Comparison of ENCODE assay signal across 23 cellular contexts in the genomic region with DNA sequence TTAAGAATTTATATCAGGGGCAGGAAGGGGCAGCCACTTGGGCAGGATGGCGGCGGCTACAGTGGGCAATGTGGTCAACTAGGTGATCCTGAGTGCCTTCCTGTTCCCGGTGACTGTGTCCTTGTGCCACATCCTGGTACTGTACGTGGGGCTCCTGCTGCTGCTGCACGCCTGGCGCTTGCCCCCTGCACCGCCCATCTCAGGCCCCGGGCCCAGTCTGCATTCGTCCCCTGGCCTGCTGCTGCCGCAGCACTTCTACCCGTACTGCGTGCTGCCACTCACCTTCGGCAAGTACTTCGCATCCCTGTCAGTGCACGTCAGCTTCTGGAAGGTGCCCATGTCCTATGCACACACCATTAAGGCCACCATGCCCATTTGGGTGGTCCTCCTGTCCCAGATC.
"Had no signal": no experiment of that assay in that cellular context is flagged by ENCODE, and none has a peak within 500 bp of the region (broad histone marks: within the 10 kb centered on the region; RNA-seq: fewer than 3 reads in every experiment).

No MANE protein-coding gene starts in this region.

- H3K27ac ChIP-seq: ovary, psoas muscle, right lobe of liver, sigmoid colon, stomach, thoracic aorta, thyroid gland, tibial nerve, upper lobe of left lung, uterus had no signal

- H3K4me3 ChIP-seq: ovary, psoas muscle, right lobe of liver, sigmoid colon, stomach, thoracic aorta, thyroid gland, tibial nerve, upper lobe of left lung, uterus had no signal

- H3K4me1 ChIP-seq: psoas muscle, right lobe of liver, sigmoid colon, stomach, tibial nerve, upper lobe of left lung, uterus had no signal

- ATAC-seq: naive thymus-derived CD4-positive, alpha-beta T cell; natural killer cell; psoas muscle; right cardiac atrium; stimulated activated memory B cell treated with anti-CD40 and anti-IgM and Interleukin-4, amounts not matched to agents 10 μg/mL and 1 μg/mL and 100 μg/mL, for 72 hours had no signal

- H3K27me3 ChIP-seq: ovary, right lobe of liver, sigmoid colon, stomach, thyroid gland, tibial nerve, upper lobe of left lung, uterus had no signal

- FAIRE-seq: small intestine had no signal

- DNase-seq: naive thymus-derived CD4-positive, alpha-beta T cell; natural killer cell; occipital lobe; ovary; psoas muscle; right lobe of liver; sigmoid colon; small intestine; stimulated activated CD4-positive, alpha-beta T cell treated with anti-CD3 and anti-CD28 coated beads, Interleukin-12 subunit alpha, Interleukin-12 subunit beta, amount 100 ng/mL, for 4 hours; stimulated activated CD4-positive, alpha-beta T cell treated with anti-CD3 and anti-CD28 coated beads, Interleukin-1b, Interleukin-23, amount 100 ng/mL, for 48 hours; stimulated activated CD4-positive, alpha-beta T cell treated with anti-CD3 and anti-CD28 coated beads, Interleukin-4, amount 100 ng/mL, for 1 hour; stimulated activated CD4-positive, alpha-beta T cell treated with anti-CD3 and anti-CD28 coated beads, Interleukin-4, amount 100 ng/mL, for 4 hours; stimulated activated CD8-positive, alpha-beta memory T cell treated with anti-CD3 and anti-CD28 coated beads, Interleukin-4, amount 100 ng/mL, for 48 hours; stimulated activated naive CD4-positive, alpha-beta T cell treated with Interleukin-2 at 50 U/mL for 16 hours; stomach; thyroid gland; trophoblast cell; uterus had no signal

- H3K9me3 ChIP-seq: ovary, psoas muscle, right lobe of liver, sigmoid colon, stomach, thoracic aorta, thyroid gland, tibial nerve, upper lobe of left lung, uterus had no signal

- H3K36me3 ChIP-seq: ovary, uterus had no signal
